Comparison of ENCODE assay signal across 9 cellular contexts in the genomic region with DNA sequence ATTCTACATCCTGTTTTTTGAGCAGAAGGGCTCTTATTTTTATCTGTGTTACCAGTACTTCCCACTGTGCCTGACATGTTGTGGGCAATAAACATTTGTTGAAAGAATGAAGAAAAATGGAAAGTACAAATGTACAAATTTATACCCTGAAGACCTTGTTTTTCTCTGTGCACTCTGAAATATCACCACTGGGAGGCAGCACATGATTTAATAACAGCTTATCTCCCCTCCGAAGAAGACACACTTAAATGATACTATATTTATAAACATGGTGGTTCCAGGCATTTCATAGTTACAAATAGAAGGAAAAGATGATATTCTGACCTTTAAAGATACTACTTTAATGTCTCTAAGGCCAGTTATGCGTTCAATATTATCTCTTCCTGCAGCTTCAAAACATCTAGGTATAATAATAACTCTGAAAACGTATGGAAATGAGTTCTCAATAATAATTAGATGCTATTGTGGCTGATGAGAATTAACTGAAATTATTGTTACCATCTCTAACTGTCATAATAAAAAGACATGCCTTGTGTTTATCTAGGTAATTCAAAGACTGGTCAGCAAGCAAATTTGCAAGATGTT. TPM values are rescaled to one million over a fixed set of nuclear protein-coding genes. Genes with fewer than 3 reads are reported as not detected.
A peak's percentile ranks its signal among the peaks of the same experiment; 100 is the strongest.
DNase-seq lines count a peak whose midpoint lies in the region; ATAC-seq and TF ChIP-seq lines count a peak whose summit lies in the region.
"Had no signal": no experiment of that assay in that cellular context is flagged by ENCODE, and none has a peak within 500 bp of the region (broad histone marks: within the 10 kb centered on the region; RNA-seq: fewer than 3 reads in every experiment).

No MANE protein-coding gene starts in this region.

- H2BK120ac ChIP-seq in mesenchymal stem cell (ENCODE audit: low read depth, low read length) = no peak overlapping the region

- H3K4me2 ChIP-seq in mesenchymal stem cell (ENCODE audit: low read length, poor library complexity, severe bottlenecking) = no peak overlapping the region
- H3K4me2 ChIP-seq: BLaER1 had no signal

- no peaks in the 10 kb centered on the region for H3K79me1 ChIP-seq in mesenchymal stem cell (replicated peaks; ENCODE audit: low read length, poor library complexity, severe bottlenecking)

- H3K4me3 ChIP-seq in mesenchymal stem cell (ENCODE audit: insufficient read depth in 1 of 2, low read depth in 1 of 2, low read length in 2 of 2) = no peak overlapping the region
- no peak overlapping the region for H3K4me3 ChIP-seq in suprapubic skin
- H3K4me3 ChIP-seq: BLaER1 had no signal

- no CpG with 5 or more reads among the region's 3 CpGs for WGBS in mesenchymal stem cell
- 16% methylated on average over 3 of the region's 3 CpGs for WGBS in suprapubic skin

- H2AFZ ChIP-seq in mesenchymal stem cell (ENCODE audit: low read depth, low read length) = no peak overlapping the region

- no peak overlapping the region for H3K14ac ChIP-seq in mesenchymal stem cell (ENCODE audit: low read length in 2 of 2)

- no peak overlapping the region for H2BK5ac ChIP-seq in mesenchymal stem cell (ENCODE audit: low read depth, low read length, poor library complexity, severe bottlenecking)

- no peak overlapping the region for H4K8ac ChIP-seq in mesenchymal stem cell (ENCODE audit: low read length)

- H2BK15ac ChIP-seq in mesenchymal stem cell (ENCODE audit: low read depth, poor library complexity, severe bottlenecking) = no peak overlapping the region

- ATAC-seq in HG02642 (IDR thresholded peaks at IDR 0.05; ENCODE audit: poor library complexity, unreplicated experiment) = peak; percentile 56

- H2BK12ac ChIP-seq in mesenchymal stem cell (ENCODE audit: low read length in 2 of 2) = no peak overlapping the region

- H2AK5ac ChIP-seq in mesenchymal stem cell (ENCODE audit: low read length, severe bottlenecking) = no peak overlapping the region

- no peak for TF ChIP-seq POLR2A in suprapubic skin (IDR thresholded peaks at IDR 0.05)

- H3K27ac ChIP-seq in VCaP (no peak overlapping the region), mesenchymal stem cell (ENCODE audit: low read length, poor library complexity, severe bottlenecking) (no peak overlapping the region), suprapubic skin (no peak overlapping the region)
- H3K27ac ChIP-seq: BLaER1 had no signal

- H3K27me3 ChIP-seq in mesenchymal stem cell (ENCODE audit: control insufficient read depth in 1 of 2, insufficient read depth in 1 of 2, low read length in 2 of 2) (no peaks in the 10 kb centered on the region), suprapubic skin (no peaks in the 10 kb centered on the region)
- H3K27me3 ChIP-seq: BLaER1 had no signal

- no peaks in the 10 kb centered on the region for H3K36me3 ChIP-seq in mesenchymal stem cell (ENCODE audit: control insufficient read depth in 1 of 2, insufficient read depth in 2 of 2, low read depth in 1 of 2, low read length in 2 of 2)
- H3K36me3 ChIP-seq in suprapubic skin = no peaks in the 10 kb centered on the region
- H3K36me3 ChIP-seq: BLaER1 had no signal

- H3K4me1 ChIP-seq in mesenchymal stem cell (ENCODE audit: control insufficient read depth, insufficient read depth, low read depth, low read length) = no peaks in the 10 kb centered on the region
- no peaks in the 10 kb centered on the region for H3K4me1 ChIP-seq in suprapubic skin
- H3K4me1 ChIP-seq: BLaER1 had no signal

- H3K9ac ChIP-seq in mesenchymal stem cell (ENCODE audit: low read length) = peak overlapping the region; percentile 49
- H3K9ac ChIP-seq: BLaER1 had no signal

- H3K18ac ChIP-seq in mesenchymal stem cell (ENCODE audit: low read depth in 1 of 2, low read length in 2 of 2) = no peak overlapping the region

- DNase-seq in DMS79 treated with DMSO at 0.1 percent for 48 hours (lab: John Stamatoyannopoulos, UW) (peak; percentile 28), DMS79 (lab: John Stamatoyannopoulos, UW) (no peak), NCI-H2081 (lab: John Stamatoyannopoulos, UW) (peak; percentile 42 to 59), dermis microvascular lymphatic vessel endothelial cell (ENCODE audit: low read depth in 2 of 2) (peak; percentile 54 to 67), mesenchymal stem cell (peak; percentile 59), suprapubic skin (ENCODE audit: low spot score in 2 of 2) (no peak)

- no peak overlapping the region for H3K4ac ChIP-seq in mesenchymal stem cell (ENCODE audit: low read depth in 1 of 2, low read length in 2 of 2)

- no peak overlapping the region for H4K91ac ChIP-seq in mesenchymal stem cell (ENCODE audit: low read length)

- H3K9me3 ChIP-seq in mesenchymal stem cell (ENCODE audit: control insufficient read depth, low read length) = no peaks in the 10 kb centered on the region
- H3K9me3 ChIP-seq in suprapubic skin = no peaks in the 10 kb centered on the region

- no peak for TF ChIP-seq EP300 in suprapubic skin (IDR thresholded peaks at IDR 0.05)

- TF ChIP-seq CTCF in VCaP (conservative IDR thresholded peaks at IDR 0.05) = peak; percentile 83
- TF ChIP-seq CTCF in suprapubic skin (IDR thresholded peaks at IDR 0.05) = peak; percentile 51 to 66

- no peak overlapping the region for H3K23ac ChIP-seq in mesenchymal stem cell (ENCODE audit: low read length in 2 of 2)

RNA-seq across cellular contexts. Expression of a gene that starts 12.8 kb away (rescaled TPM):
- 0.51 and 0.77 TPM in 2 replicates for total RNA-seq in dermis microvascular lymphatic vessel endothelial cell
- polyA plus RNA-seq in mesenchymal stem cell (2013, experiment 1 of 2) = 3.1 TPM
- 3.0 TPM for polyA plus RNA-seq in mesenchymal stem cell (2013, experiment 2 of 2)
- total RNA-seq in suprapubic skin = 1 to 10 TPM in 2 of 4 donors, not detected in 2; 1.1 to 2.6 TPM

RNA-seq across cellular contexts. Expression of a gene that starts 36.0 kb away (rescaled TPM):
- total RNA-seq in dermis microvascular lymphatic vessel endothelial cell (not detected in 2 replicates), suprapubic skin (not detected)
- polyA plus RNA-seq in mesenchymal stem cell (2013, experiment 1 of 2) = not detected
- not detected for polyA plus RNA-seq in mesenchymal stem cell (2013, experiment 2 of 2)

Comparison
In these comparisons a context has a peak if more than half of its experiments do, and no peak if none do; other contexts are left out.
1. DNase-seq: peak in DMS79 treated with DMSO at 0.1 percent for 48 hours (single experiment), NCI-H2081 (2 of 2), dermis microvascular lymphatic vessel endothelial cell (2 of 2) and mesenchymal stem cell (single experiment); none in DMS79 (single experiment) and suprapubic skin (0 of 2).